ENCODE assay signal across 8 cellular contexts in the genomic region with DNA sequence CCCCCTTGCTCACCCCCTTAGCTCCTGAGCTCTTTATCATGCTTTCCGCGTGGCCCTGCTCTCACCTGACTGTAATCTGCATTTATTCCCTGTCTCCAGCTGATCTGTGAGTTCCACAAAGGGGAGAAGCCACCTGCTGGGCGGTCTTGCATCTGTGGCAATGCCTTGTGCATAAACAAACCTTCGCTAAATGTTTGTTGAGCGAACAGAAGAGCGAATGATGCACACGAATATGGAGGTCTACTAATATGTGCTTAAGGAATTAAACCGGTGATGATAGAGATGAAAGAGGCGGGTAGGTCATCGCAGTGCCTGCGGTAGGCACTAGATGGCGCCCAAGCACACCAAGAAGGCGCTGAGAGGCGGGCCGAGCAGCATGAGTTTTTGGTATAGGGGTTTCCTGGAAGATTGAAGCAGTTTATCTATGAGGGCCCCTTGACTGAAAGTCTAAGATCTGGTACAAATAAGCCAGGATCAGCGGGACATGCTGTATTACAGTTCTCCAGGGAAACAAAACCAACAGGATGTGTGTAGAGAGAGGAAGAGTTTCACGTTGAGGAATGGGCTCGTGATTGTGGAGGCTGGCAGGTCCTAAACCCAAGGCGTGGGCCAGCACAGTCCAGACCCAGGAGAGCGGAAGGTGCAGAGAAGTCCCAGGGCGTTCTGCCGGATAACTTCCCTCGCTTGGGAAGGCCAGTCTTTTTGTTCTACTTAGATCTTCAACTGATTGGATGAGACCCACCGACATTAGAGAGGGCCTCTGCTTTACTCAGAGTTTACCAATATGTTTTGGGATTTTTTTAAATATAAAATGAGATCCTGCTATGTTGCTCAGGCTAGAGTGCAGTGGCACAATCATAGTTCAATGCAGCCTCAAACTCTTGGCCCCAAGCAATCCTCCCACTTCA. TPM values are rescaled to one million over a fixed set of nuclear protein-coding genes. Genes with fewer than 3 reads are reported as not detected.
A peak's percentile ranks its signal among the peaks of the same experiment; 100 is the strongest.
DNase-seq lines count a peak whose midpoint lies in the region; ATAC-seq and TF ChIP-seq lines count a peak whose summit lies in the region.

No MANE protein-coding gene starts in this region.

- no peak overlapping the region for H3K27ac ChIP-seq in DND-41 (ENCODE audit: low read length)

- H3K36me3 ChIP-seq in DND-41 (ENCODE audit: insufficient read depth, low read length): no peaks in the 10 kb centered on the region

- no peaks in the 10 kb centered on the region for H3K79me2 ChIP-seq in DND-41 (ENCODE audit: insufficient read depth, low read length)

- H2AFZ ChIP-seq in DND-41 (ENCODE audit: low read depth, low read length): peak overlapping the region; percentile 8

- peak; percentile 100 for TF ChIP-seq CTCF in DND-41 (IDR thresholded peaks at IDR 0.05; ENCODE audit: borderline replicate concordance, extremely low read depth, low read length, poor library complexity, severe bottlenecking)

- ATAC-seq in DND-41 (ENCODE audit: insufficient read depth, low read depth) (peak; percentile 94), HG02642 (IDR thresholded peaks at IDR 0.05; ENCODE audit: poor library complexity, unreplicated experiment) (peak; percentile 69), left colon (peak; percentile 76), GM18502 (IDR thresholded peaks at IDR 0.05; ENCODE audit: poor library complexity, unreplicated experiment) (no peak)
- ATAC-seq in activated CD4-positive, CD25-positive, alpha-beta regulatory T cell treated with anti-CD3 and anti-CD28 coated beads, Interleukin-2, amount 50 U/mL, for 24 hours: peak; percentile 82 to 90

- no peaks in the 10 kb centered on the region for H3K9me3 ChIP-seq in DND-41 (ENCODE audit: insufficient read depth, low read length, severe bottlenecking)

- intact Hi-C loops in left colon (cut with DNase I, micrococcal nuclease): no loop called here

- peaks cover 9% of the 10 kb centered on the region for H3K4me1 ChIP-seq in DND-41 (ENCODE audit: insufficient read depth, low read length)

- no peak overlapping the region for H3K4me3 ChIP-seq in DND-41 (ENCODE audit: low read depth in 1 of 2, low read length in 2 of 2)

- H3K9ac ChIP-seq in DND-41 (ENCODE audit: low read depth, low read length): no peak overlapping the region

- peak overlapping the region; percentile 26; the same call in 1 of the 2 replicates for H3K4me2 ChIP-seq in DND-41 (ENCODE audit: insufficient read depth, low read length)

- H4K20me1 ChIP-seq in DND-41 (ENCODE audit: insufficient read depth, low read length): no peaks in the 10 kb centered on the region

- DNase-seq in DND-41 (peak; percentile 88), NCI-H446 (lab: John Stamatoyannopoulos, UW) (peak; percentile 40 to 86), cerebellar cortex (ENCODE audit: low spot score) (peak; percentile 83), left colon (peak; percentile 63 to 87)
- peak; percentile 61 to 79 (median 74) for DNase-seq in stimulated activated CD4-positive, alpha-beta T cell treated with anti-CD3 and anti-CD28 coated beads, Interleukin-1b, Interleukin-23, amount 100 ng/mL, for 24 hours (ENCODE audit: low read depth in 4 of 4, low spot score in 1 of 4)

- no peaks in the 10 kb centered on the region for H3K27me3 ChIP-seq in DND-41 (ENCODE audit: insufficient read depth, low read length, poor library complexity)

RNA-seq across cellular contexts. Expression of a gene that starts 34.7 kb away (rescaled TPM):
- total RNA-seq in left colon: 100 to 1,000 TPM in 1 of 2 donors, 10 to 100 TPM in 1; 84.6 to 108 TPM
